In the genomic region with DNA sequence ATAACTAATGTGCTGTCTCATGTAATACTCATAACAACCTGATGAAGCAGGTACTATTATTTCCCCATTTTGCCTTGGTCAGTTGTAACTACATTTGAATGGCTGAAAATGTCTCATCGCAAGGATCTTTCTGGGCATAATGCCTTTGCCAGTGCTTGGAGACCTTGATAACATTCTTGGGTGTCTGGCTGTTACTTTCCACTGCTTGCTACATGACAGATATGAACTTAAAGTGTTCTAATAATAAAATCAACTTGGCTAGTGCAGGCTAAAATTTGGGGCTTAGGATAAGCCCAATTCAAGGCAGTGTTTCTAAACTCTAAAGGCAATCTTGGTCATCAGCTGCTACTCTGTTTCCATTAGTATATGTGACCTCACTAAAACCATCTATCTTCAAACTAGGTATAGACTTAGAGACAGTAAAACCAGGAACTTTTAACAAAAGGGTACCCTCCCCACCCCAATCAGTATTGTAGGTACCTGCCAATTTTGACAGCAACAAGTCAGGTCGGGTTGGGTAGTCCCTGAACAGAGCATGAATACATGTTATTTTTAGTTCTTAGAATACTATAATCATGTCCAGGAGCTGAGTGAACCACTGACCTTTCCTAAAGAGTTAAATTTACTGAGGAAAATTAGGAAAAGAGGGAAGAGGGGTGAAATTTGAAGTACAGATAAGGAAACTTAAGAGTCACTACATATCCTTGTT, we compare ENCODE assay signal across 22 cellular contexts.
DNase-seq lines count a peak whose midpoint lies in the region; ATAC-seq and TF ChIP-seq lines count a peak whose summit lies in the region.
"Had no signal": no experiment of that assay in that cellular context is flagged by ENCODE, and none has a peak within 500 bp of the region (broad histone marks: within the 10 kb centered on the region; RNA-seq: fewer than 3 reads in every experiment).

No MANE protein-coding gene starts in this region.

- H3K27me3 ChIP-seq in osteoblast (ENCODE audit: insufficient read depth, low read length) (no peaks in the 10 kb centered on the region), colonic mucosa (no peaks in the 10 kb centered on the region)
- H3K27me3 ChIP-seq: MG63, Peyer's patch had no signal

- H3K4me3 ChIP-seq in osteoblast (ENCODE audit: insufficient read depth, low read length): no peak overlapping the region
- H3K4me3 ChIP-seq in colonic mucosa: no peak overlapping the region
- H3K4me3 ChIP-seq: HAP-1, MG63, Peyer's patch had no signal

- H3K4me1 Mint-ChIP-seq in activated T-helper 1 cell treated with anti-CD3 and anti-CD28 coated beads, Interleukin-12 subunit alpha, Interleukin-12 subunit beta, Interleukin-2, Interleukin-4 antibody, amounts not matched to agents 30 ng/mL and 10 ng/mL and 1 ng/mL, durations not matched to agents 14 hours and 24 hours and 36 hours (ENCODE audit: low read depth): peaks cover 44% of the 10 kb centered on the region

- no peaks in the 10 kb centered on the region for H3K79me2 ChIP-seq in osteoblast (ENCODE audit: insufficient read depth, low read length)

- peaks cover 19% of the 10 kb centered on the region for H3K4me1 ChIP-seq in osteoblast (ENCODE audit: insufficient read depth, low read length)
- H3K4me1 ChIP-seq in colonic mucosa: no peaks in the 10 kb centered on the region
- H3K4me1 ChIP-seq: HAP-1 had no signal

- no peak for DNase-seq in Right ventricle myocardium inferior (ENCODE audit: missing footprints)
- DNase-seq in cardiac septum (ENCODE audit: low spot score): no peak
- no peak for DNase-seq in Right ventricle myocardium superior
- DNase-seq in osteoblast (ENCODE audit: insufficient read length, low spot score, missing footprints): no peak
- DNase-seq in colonic mucosa: no peak
- no peak for DNase-seq in activated T-helper 1 cell treated with anti-CD3 and anti-CD28 coated beads, Interleukin-12 subunit alpha, Interleukin-12 subunit beta, Interleukin-2, Interleukin-4 antibody, amounts not matched to agents 30 ng/mL and 10 ng/mL and 1 ng/mL, durations not matched to agents 14 hours and 24 hours and 36 hours (ENCODE audit: low spot score)
- DNase-seq in NCI-H1105 (lab: John Stamatoyannopoulos, UW): no peak
- DNase-seq: CD4-positive, CD25-positive, alpha-beta regulatory T cell; COR-L47; DMS 273 treated with DMSO at 0.1 percent for 48 hours; Kasumi-1; MG63; NCI-H1092; NCI-H146; NCI-H2029 treated with DMSO at 0.1 percent for 48 hours; NCI-H2171; NCI-H446; NCI-H526 treated with DMSO at 0.1 percent for 48 hours; Peyer's patch; SHP77 had no signal

- H3K27ac ChIP-seq in osteoblast (ENCODE audit: low read depth, low read length) (no peak overlapping the region), colonic mucosa (no peak overlapping the region)
- H3K27ac ChIP-seq: Peyer's patch had no signal

- peaks cover 16% of the 10 kb centered on the region for H3K9me3 Mint-ChIP-seq in activated T-helper 1 cell treated with anti-CD3 and anti-CD28 coated beads, Interleukin-12 subunit alpha, Interleukin-12 subunit beta, Interleukin-2, Interleukin-4 antibody, amounts not matched to agents 30 ng/mL and 10 ng/mL and 1 ng/mL, durations not matched to agents 14 hours and 24 hours and 36 hours

- H3K27ac Mint-ChIP-seq in activated T-helper 1 cell treated with anti-CD3 and anti-CD28 coated beads, Interleukin-12 subunit alpha, Interleukin-12 subunit beta, Interleukin-2, Interleukin-4 antibody, amounts not matched to agents 30 ng/mL and 10 ng/mL and 1 ng/mL, durations not matched to agents 14 hours and 24 hours and 36 hours: no peak overlapping the region
- H3K27ac Mint-ChIP-seq: B cell had no signal

- H4K20me1 ChIP-seq in osteoblast (ENCODE audit: insufficient read depth, low read length): no peaks in the 10 kb centered on the region

- no peaks in the 10 kb centered on the region for H3K9me3 ChIP-seq in osteoblast (ENCODE audit: low read depth, low read length)
- H3K9me3 ChIP-seq in colonic mucosa: no peaks in the 10 kb centered on the region
- H3K9me3 ChIP-seq: HAP-1, Peyer's patch had no signal

- intact Hi-C loops in Right ventricle myocardium inferior (cut with DNase I): loop anchor here (5.0 kb wide), 1 partner anchor 67 kb away; a partner anchor contains a TSS
- intact Hi-C loops in cardiac septum (cut with DNase I): loop anchor here (2.0 kb wide), 1 partner anchor 69 kb away; a partner anchor contains a TSS
- intact Hi-C loops in Right ventricle myocardium superior (cut with DNase I): no loop called here
- intact Hi-C loops in colonic mucosa (cut with DNase I): no loop called here
- intact Hi-C loops in activated T-helper 1 cell treated with anti-CD3 and anti-CD28 coated beads, Interleukin-12 subunit alpha, Interleukin-12 subunit beta, Interleukin-2, Interleukin-4 antibody, amounts not matched to agents 30 ng/mL and 10 ng/mL and 1 ng/mL, durations not matched to agents 14 hours and 24 hours and 36 hours (cut with micrococcal nuclease): loop anchor here (5.0 kb wide), 1 partner anchor 303 kb away; no protein-coding TSS in a partner anchor

- H3K36me3 ChIP-seq in osteoblast (ENCODE audit: insufficient read depth, low read length) (no peaks in the 10 kb centered on the region), colonic mucosa (no peaks in the 10 kb centered on the region)
- H3K36me3 ChIP-seq: HAP-1, MG63, Peyer's patch had no signal

- H3K4me3 Mint-ChIP-seq in activated T-helper 1 cell treated with anti-CD3 and anti-CD28 coated beads, Interleukin-12 subunit alpha, Interleukin-12 subunit beta, Interleukin-2, Interleukin-4 antibody, amounts not matched to agents 30 ng/mL and 10 ng/mL and 1 ng/mL, durations not matched to agents 14 hours and 24 hours and 36 hours: no peak overlapping the region
- H3K4me3 Mint-ChIP-seq: B cell had no signal

- H3K4me2 ChIP-seq in osteoblast (ENCODE audit: insufficient read depth, low read length): no peak overlapping the region

- H3K36me3 Mint-ChIP-seq in activated T-helper 1 cell treated with anti-CD3 and anti-CD28 coated beads, Interleukin-12 subunit alpha, Interleukin-12 subunit beta, Interleukin-2, Interleukin-4 antibody, amounts not matched to agents 30 ng/mL and 10 ng/mL and 1 ng/mL, durations not matched to agents 14 hours and 24 hours and 36 hours (ENCODE audit: low read depth): peaks cover 8% of the 10 kb centered on the region
- H3K36me3 Mint-ChIP-seq: CD4-positive, CD25-positive, alpha-beta regulatory T cell had no signal

- ATAC-seq in Right ventricle myocardium inferior (peak; percentile 80), Right ventricle myocardium superior (ENCODE audit: poor library complexity) (peak; percentile 91)

- TF ChIP-seq CTCF in osteoblast (IDR thresholded peaks at IDR 0.05; ENCODE audit: extremely low read depth, low read depth, low read length) (no peak), colonic mucosa (IDR thresholded peaks at IDR 0.05) (no peak)

- H2AFZ ChIP-seq in osteoblast (ENCODE audit: low read length): peak overlapping the region; percentile 3

- no peaks in the 10 kb centered on the region for H3K27me3 Mint-ChIP-seq in activated T-helper 1 cell treated with anti-CD3 and anti-CD28 coated beads, Interleukin-12 subunit alpha, Interleukin-12 subunit beta, Interleukin-2, Interleukin-4 antibody, amounts not matched to agents 30 ng/mL and 10 ng/mL and 1 ng/mL, durations not matched to agents 14 hours and 24 hours and 36 hours (ENCODE audit: insufficient read depth)
- H3K27me3 Mint-ChIP-seq: B cell; CD4-positive, CD25-positive, alpha-beta regulatory T cell had no signal

- H3K9ac ChIP-seq in colonic mucosa (ENCODE audit: low read depth in 2 of 2, low read length in 2 of 2): no peak overlapping the region

Comparison
In these comparisons a context has a peak if more than half of its experiments do, and no peak if none do; other contexts are left out.
1. intact Hi-C loops: an anchor here in Right ventricle myocardium inferior (5.0 kb wide), cardiac septum (2.0 kb wide) and activated T-helper 1 cell treated with anti-CD3 and anti-CD28 coated beads, Interleukin-12 subunit alpha, Interleukin-12 subunit beta, Interleukin-2, Interleukin-4 antibody, amounts not matched to agents 30 ng/mL and 10 ng/mL and 1 ng/mL, durations not matched to agents 14 hours and 24 hours and 36 hours (5.0 kb wide); none called in Right ventricle myocardium superior and colonic mucosa.